26 cellular contexts compared by ENCODE assay signal in genomic region chr4:139256349-139256748, GRCh38. TPM values are rescaled to one million over a fixed set of nuclear protein-coding genes. Genes with fewer than 3 reads are reported as not detected.
A peak's percentile ranks its signal among the peaks of the same experiment; 100 is the strongest.
DNase-seq lines count a peak whose midpoint lies in the region; FAIRE-seq and TF ChIP-seq lines count a peak whose summit lies in the region.
"Had no signal": no experiment of that assay in that cellular context is flagged by ENCODE, and none has a peak within 500 bp of the region (broad histone marks: within the 10 kb centered on the region; RNA-seq: fewer than 3 reads in every experiment).

No MANE protein-coding gene starts in this region.

- intact Hi-C loops in activated T-helper 1 cell treated with anti-CD3 and anti-CD28 coated beads, Interleukin-12 subunit alpha, Interleukin-12 subunit beta, Interleukin-2, Interleukin-4 antibody, amounts not matched to agents 30 ng/mL and 10 ng/mL and 1 ng/mL, durations not matched to agents 14 hours and 24 hours and 36 hours (cut with micrococcal nuclease): no loop called here

- H3K4me3 Mint-ChIP-seq in activated T-helper 1 cell treated with anti-CD3 and anti-CD28 coated beads, Interleukin-12 subunit alpha, Interleukin-12 subunit beta, Interleukin-2, Interleukin-4 antibody, amounts not matched to agents 30 ng/mL and 10 ng/mL and 1 ng/mL, durations not matched to agents 14 hours and 24 hours and 36 hours: no peak overlapping the region
- H3K4me3 Mint-ChIP-seq: B cell; CD8-positive, alpha-beta T cell had no signal

- no peak for TF ChIP-seq CTCF in D721Med (IDR thresholded peaks at IDR 0.05; ENCODE audit: insufficient read depth, missing control alignments)

- WGBS in small intestine, 3 donors: 64 to 80% (median 74%) methylated on average over 2 of the region's 2 CpGs

- no peaks in the 10 kb centered on the region for H3K4me1 Mint-ChIP-seq in activated T-helper 1 cell treated with anti-CD3 and anti-CD28 coated beads, Interleukin-12 subunit alpha, Interleukin-12 subunit beta, Interleukin-2, Interleukin-4 antibody, amounts not matched to agents 30 ng/mL and 10 ng/mL and 1 ng/mL, durations not matched to agents 14 hours and 24 hours and 36 hours (ENCODE audit: low read depth)

- peaks cover 7% of the 10 kb centered on the region for H3K27me3 Mint-ChIP-seq in activated T-helper 1 cell treated with anti-CD3 and anti-CD28 coated beads, Interleukin-12 subunit alpha, Interleukin-12 subunit beta, Interleukin-2, Interleukin-4 antibody, amounts not matched to agents 30 ng/mL and 10 ng/mL and 1 ng/mL, durations not matched to agents 14 hours and 24 hours and 36 hours (ENCODE audit: insufficient read depth)
- H3K27me3 Mint-ChIP-seq: B cell had no signal

- H3K36me3 Mint-ChIP-seq in activated T-helper 1 cell treated with anti-CD3 and anti-CD28 coated beads, Interleukin-12 subunit alpha, Interleukin-12 subunit beta, Interleukin-2, Interleukin-4 antibody, amounts not matched to agents 30 ng/mL and 10 ng/mL and 1 ng/mL, durations not matched to agents 14 hours and 24 hours and 36 hours (ENCODE audit: low read depth): no peaks in the 10 kb centered on the region
- H3K36me3 Mint-ChIP-seq: CD8-positive, alpha-beta T cell had no signal

- H3K4me3 ChIP-seq in adipocyte (ENCODE audit: low read length) (no peak overlapping the region), small intestine (ENCODE audit: low read depth in 1 of 2, low read length in 2 of 2) (no peak overlapping the region)
- H3K4me3 ChIP-seq: A549, PC-9, SJCRH30 had no signal

- DNase-seq in EH (ENCODE audit: low read depth) (peak; percentile 50), adipocyte (ENCODE audit: low read depth) (peak; percentile 61), kidney glomerular epithelial cell (lab: John Stamatoyannopoulos, UW) (peak; percentile 25), small intestine (no peak), D721Med (ENCODE audit: insufficient read length, low spot score) (no peak), NCI-H187 treated with DMSO at 0.1 percent for 48 hours (lab: John Stamatoyannopoulos, UW) (no peak)
- DNase-seq in activated T-helper 1 cell treated with anti-CD3 and anti-CD28 coated beads, Interleukin-12 subunit alpha, Interleukin-12 subunit beta, Interleukin-2, Interleukin-4 antibody, amounts not matched to agents 30 ng/mL and 10 ng/mL and 1 ng/mL, durations not matched to agents 14 hours and 24 hours and 36 hours (ENCODE audit: low spot score): no peak
- DNase-seq: Caco-2; CD8-positive, alpha-beta T cell; DMS 273 treated with DMSO at 0.1 percent for 48 hours; DMS79; Karpas-422; NCI-H1092 treated with DMSO at 0.1 percent for 48 hours; NCI-H1436 treated with DMSO at 0.1 percent for 48 hours; NCI-H1930; NCI-H2107; NCI-H446 treated with DMSO at 0.1 percent for 48 hours; NCI-H526; NCI-H82; NK-92 treated with Interleukin-12 subunit alpha and Interleukin-12 subunit beta, amount 100 ng/mL, for 24 hours; PC-9; SJCRH30 had no signal

- peak; percentile 39 for FAIRE-seq in small intestine (lab: Jason Lieb, UNC)
- FAIRE-seq in D721Med (lab: Jason Lieb, UNC): no peak
- FAIRE-seq: A549 had no signal

- H3K9me3 ChIP-seq in adipocyte (ENCODE audit: control insufficient read depth, low read length) (no peaks in the 10 kb centered on the region), small intestine (ENCODE audit: control insufficient read depth, low read depth) (no peaks in the 10 kb centered on the region)
- H3K9me3 ChIP-seq: A549, Caco-2, SJCRH30 had no signal

- H3K27me3 ChIP-seq in adipocyte (replicated peaks; ENCODE audit: control insufficient read depth, insufficient read depth, low read length): no peaks in the 10 kb centered on the region
- H3K27me3 ChIP-seq in small intestine (ENCODE audit: control insufficient read depth in 2 of 2, insufficient read depth in 2 of 2, low read length in 2 of 2): no peaks in the 10 kb centered on the region
- H3K27me3 ChIP-seq: SJCRH30 had no signal

- H3K27ac ChIP-seq in small intestine (ENCODE audit: low read depth in 1 of 2, low read length in 1 of 2): no peak overlapping the region
- H3K27ac ChIP-seq: A549, C4-2B, PC-9, SJCRH30 had no signal

- H3K9ac ChIP-seq in adipocyte (ENCODE audit: low read length): no peak overlapping the region

- H3K9me3 Mint-ChIP-seq in activated T-helper 1 cell treated with anti-CD3 and anti-CD28 coated beads, Interleukin-12 subunit alpha, Interleukin-12 subunit beta, Interleukin-2, Interleukin-4 antibody, amounts not matched to agents 30 ng/mL and 10 ng/mL and 1 ng/mL, durations not matched to agents 14 hours and 24 hours and 36 hours: no peaks in the 10 kb centered on the region
- H3K9me3 Mint-ChIP-seq: CD8-positive, alpha-beta T cell had no signal

- no peak overlapping the region for H3K27ac Mint-ChIP-seq in activated T-helper 1 cell treated with anti-CD3 and anti-CD28 coated beads, Interleukin-12 subunit alpha, Interleukin-12 subunit beta, Interleukin-2, Interleukin-4 antibody, amounts not matched to agents 30 ng/mL and 10 ng/mL and 1 ng/mL, durations not matched to agents 14 hours and 24 hours and 36 hours
- H3K27ac Mint-ChIP-seq: B cell; CD8-positive, alpha-beta T cell had no signal

- peaks cover 6% of the 10 kb centered on the region for H3K4me1 ChIP-seq in adipocyte (ENCODE audit: control insufficient read depth, insufficient read depth, low read length)
- H3K4me1 ChIP-seq in small intestine (ENCODE audit: control insufficient read depth in 2 of 2, insufficient read depth in 1 of 2, low read depth in 1 of 2, low read length in 1 of 2): no peaks in the 10 kb centered on the region
- H3K4me1 ChIP-seq: A549, Caco-2 had no signal

- no peaks in the 10 kb centered on the region for H3K36me3 ChIP-seq in adipocyte (ENCODE audit: control insufficient read depth, insufficient read depth, low read length, severe bottlenecking)
- H3K36me3 ChIP-seq in small intestine (ENCODE audit: control insufficient read depth in 2 of 2, insufficient read depth in 2 of 2, low read length in 2 of 2): no peaks in the 10 kb centered on the region
- H3K36me3 ChIP-seq: SJCRH30 had no signal

RNA-seq across cellular contexts. Expression of gene MGARP, which starts 23.7 kb away (rescaled TPM):
- under 1 TPM in 2 of 3 donors, not detected in 1; 0.25 to 0.89 TPM for polyA plus RNA-seq in small intestine
- total RNA-seq in activated T-helper 1 cell treated with anti-CD3 and anti-CD28 coated beads, Interleukin-12 subunit alpha, Interleukin-12 subunit beta, Interleukin-2, Interleukin-4 antibody, amounts not matched to agents 30 ng/mL and 10 ng/mL and 1 ng/mL, durations not matched to agents 14 hours and 24 hours and 36 hours: 0.15 TPM in 1 of 2 replicates, not detected in the other
- total RNA-seq: B cell; CD8-positive, alpha-beta T cell; HT-29; PC-9 had no signal

RNA-seq across cellular contexts. Expression of gene NAA15, which starts 45.0 kb away (rescaled TPM):
- 1 to 10 TPM; 5.4 to 9.6 (median 7.6) TPM for polyA plus RNA-seq in small intestine
- total RNA-seq in activated T-helper 1 cell treated with anti-CD3 and anti-CD28 coated beads, Interleukin-12 subunit alpha, Interleukin-12 subunit beta, Interleukin-2, Interleukin-4 antibody, amounts not matched to agents 30 ng/mL and 10 ng/mL and 1 ng/mL, durations not matched to agents 14 hours and 24 hours and 36 hours: 104 and 110 TPM in 2 replicates

RNA-seq across cellular contexts. Expression of gene NDUFC1, which starts 45.9 kb away (rescaled TPM):
- 100 to 1,000 TPM; 125 to 194 (median 172) TPM for polyA plus RNA-seq in small intestine
- total RNA-seq in activated T-helper 1 cell treated with anti-CD3 and anti-CD28 coated beads, Interleukin-12 subunit alpha, Interleukin-12 subunit beta, Interleukin-2, Interleukin-4 antibody, amounts not matched to agents 30 ng/mL and 10 ng/mL and 1 ng/mL, durations not matched to agents 14 hours and 24 hours and 36 hours: 53.1 and 54.5 TPM in 2 replicates

Comparison
In these comparisons a context has a peak if more than half of its experiments do, and no peak if none do; other contexts are left out.
1. DNase-seq: peak in EH (single experiment), adipocyte (single experiment) and kidney glomerular epithelial cell (single experiment); none in small intestine (single experiment), activated T-helper 1 cell treated with anti-CD3 and anti-CD28 coated beads, Interleukin-12 subunit alpha, Interleukin-12 subunit beta, Interleukin-2, Interleukin-4 antibody, amounts not matched to agents 30 ng/mL and 10 ng/mL and 1 ng/mL, durations not matched to agents 14 hours and 24 hours and 36 hours (single experiment), D721Med (single experiment) and NCI-H187 treated with DMSO at 0.1 percent for 48 hours (single experiment).